ENCODE assay signal across 14 cellular contexts in the genomic region with DNA sequence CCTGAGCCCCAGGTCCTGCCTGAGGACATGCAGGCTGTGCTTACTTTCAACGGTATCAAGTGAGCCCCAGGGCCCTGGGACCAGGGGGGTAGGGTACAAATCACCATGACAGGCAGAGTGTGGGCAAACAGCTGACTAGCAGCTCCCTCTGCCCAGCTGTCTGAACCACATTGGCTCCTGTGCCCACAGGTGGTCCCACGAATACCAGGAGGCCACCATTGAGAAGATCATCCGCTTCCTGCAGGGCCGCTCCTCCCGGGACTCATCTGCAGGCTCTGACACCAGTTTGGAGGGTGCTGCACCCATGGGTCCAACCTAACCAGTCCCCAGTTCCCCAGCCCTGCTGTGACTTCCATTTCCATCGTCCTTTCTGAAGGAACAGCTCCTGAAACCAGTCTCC. TPM values are rescaled to one million over a fixed set of nuclear protein-coding genes. Genes with fewer than 3 reads are reported as not detected.
DNase-seq lines count a peak whose midpoint lies in the region; ATAC-seq and TF ChIP-seq lines count a peak whose summit lies in the region.
"Had no signal": no experiment of that assay in that cellular context is flagged by ENCODE, and none has a peak within 500 bp of the region (broad histone marks: within the 10 kb centered on the region; RNA-seq: fewer than 3 reads in every experiment).

No MANE protein-coding gene starts in this region.

- H3K36me3 Mint-ChIP-seq in Caco-2 (ENCODE audit: insufficient read depth, unreplicated experiment) (peaks cover 79% of the 10 kb centered on the region), endodermal cell (ENCODE audit: low read depth) (peaks cover 6% of the 10 kb centered on the region)

- no peaks in the 10 kb centered on the region for H3K79me2 ChIP-seq in trophoblast cell (ENCODE audit: control insufficient read depth, insufficient read depth, low read length, poor library complexity)

- H3K27ac ChIP-seq in VCaP: peak overlapping the region; percentile 17; the same call in 1 of the 2 replicates
- H3K27ac ChIP-seq in endodermal cell (ENCODE audit: low read depth, low read length): no peak overlapping the region
- H3K27ac ChIP-seq in trophoblast cell (ENCODE audit: low read depth, low read length): no peak overlapping the region
- no peak overlapping the region for H3K27ac ChIP-seq in body of pancreas
- H3K27ac ChIP-seq: HL-60 had no signal

- no peaks in the 10 kb centered on the region for H3K9me3 ChIP-seq in Caco-2
- no peaks in the 10 kb centered on the region for H3K9me3 ChIP-seq in endodermal cell (ENCODE audit: control insufficient read depth, low read length)
- H3K9me3 ChIP-seq in trophoblast cell (ENCODE audit: insufficient read depth, low read depth, low read length): no peaks in the 10 kb centered on the region
- H3K9me3 ChIP-seq in body of pancreas: no peaks in the 10 kb centered on the region

- H3K4me3 Mint-ChIP-seq in Caco-2 (ENCODE audit: unreplicated experiment): no peak overlapping the region
- H3K4me3 Mint-ChIP-seq in endodermal cell: no peak overlapping the region
- H3K4me3 Mint-ChIP-seq: CD14-positive monocyte; CD8-positive, alpha-beta T cell had no signal

- H4K8ac ChIP-seq in trophoblast cell (ENCODE audit: low read depth, low read length): no peak overlapping the region

- H3K36me3 ChIP-seq in Caco-2 (ENCODE audit: control insufficient read depth, insufficient read depth, low read length): peaks cover 15% of the 10 kb centered on the region
- H3K36me3 ChIP-seq in endodermal cell (ENCODE audit: control insufficient read depth, insufficient read depth, low read length): no peaks in the 10 kb centered on the region
- H3K36me3 ChIP-seq in trophoblast cell (ENCODE audit: control insufficient read depth in 1 of 2, insufficient read depth in 2 of 2, low read length in 2 of 2): no peaks in the 10 kb centered on the region
- H3K36me3 ChIP-seq in body of pancreas (replicated peaks in 1 of 2; ENCODE audit: insufficient read depth in 1 of 2, low read depth in 2 of 2): peaks cover 0 to 20% of the 10 kb centered on the region in 2 donors

- TF ChIP-seq CTCF in Caco-2 (IDR thresholded peaks at IDR 0.05; ENCODE audit: insufficient read depth in 1 of 2, low read depth in 1 of 2, low read length in 1 of 2, severe bottlenecking in 1 of 2, unreplicated experiment in 1 of 2) (no peak), VCaP (conservative IDR thresholded peaks at IDR 0.05) (no peak), endodermal cell (conservative IDR thresholded peaks at IDR 0.05) (no peak), body of pancreas (IDR thresholded peaks at IDR 0.05) (no peak)

- no peaks in the 10 kb centered on the region for H3K27me3 Mint-ChIP-seq in Caco-2 (ENCODE audit: insufficient read depth, unreplicated experiment)
- no peaks in the 10 kb centered on the region for H3K27me3 Mint-ChIP-seq in endodermal cell (ENCODE audit: insufficient read depth)

- H2BK5ac ChIP-seq in trophoblast cell (ENCODE audit: low read depth, low read length, poor library complexity): no peak overlapping the region

- POLR2A ChIA-PET in Caco-2 (lab: Charles Lee): interaction anchor here (1.3 to 2.3 kb wide), 4 partner anchors 12 to 39 kb away, joined by 4 to 9 read pairs (median 4); a partner anchor contains a TSS

- no peak overlapping the region for H2BK12ac ChIP-seq in trophoblast cell (ENCODE audit: low read length)

- intact Hi-C loops in Caco-2 (cut with micrococcal nuclease; ENCODE audit: unreplicated experiment): loop anchor here (2.0 kb wide), 1 partner anchor 21 kb away; no protein-coding TSS in a partner anchor
- intact Hi-C loops in body of pancreas (cut with DNase I): no loop called here

- H4K12ac ChIP-seq in trophoblast cell (ENCODE audit: low read depth, low read length): no peak overlapping the region

- no peak for TF ChIP-seq POLR2A in body of pancreas (IDR thresholded peaks at IDR 0.05)

- H2AK5ac ChIP-seq in trophoblast cell (ENCODE audit: low read length): no peak overlapping the region

- H3K27ac Mint-ChIP-seq in Caco-2 (ENCODE audit: unreplicated experiment) (peak overlapping the region; percentile 30), endodermal cell (no peak overlapping the region)

- H3K18ac ChIP-seq in trophoblast cell (ENCODE audit: low read length): no peak overlapping the region

- H3K4me1 ChIP-seq in Caco-2 (peaks cover 73% of the 10 kb centered on the region), endodermal cell (ENCODE audit: control insufficient read depth, insufficient read depth, low read length) (no peaks in the 10 kb centered on the region), trophoblast cell (ENCODE audit: control insufficient read depth in 1 of 2, insufficient read depth in 2 of 2, low read length in 2 of 2) (peaks cover 17 to 18% of the 10 kb centered on the region in 2 experiments), body of pancreas (no peaks in the 10 kb centered on the region)

- H3K4me1 Mint-ChIP-seq in Caco-2 (ENCODE audit: low read depth, unreplicated experiment): peaks cover 50% of the 10 kb centered on the region
- peaks cover 15% of the 10 kb centered on the region for H3K4me1 Mint-ChIP-seq in endodermal cell

- BruUV-seq in Caco-2 (replicated peaks; lab: Mats Ljungman, UMichigan): no TSS peak

- no peak overlapping the region for H3K4me2 ChIP-seq in trophoblast cell (ENCODE audit: low read length)

- H3K4ac ChIP-seq in trophoblast cell (ENCODE audit: low read depth, low read length): no peak overlapping the region

- H3K4me3 ChIP-seq in Caco-2 (ENCODE audit: low read depth, low read length) (no peak overlapping the region), endodermal cell (ENCODE audit: low read length) (no peak overlapping the region), trophoblast cell (ENCODE audit: low read depth, low read length) (no peak overlapping the region), body of pancreas (no peak overlapping the region)

- no peak overlapping the region for H3K9ac ChIP-seq in endodermal cell (ENCODE audit: extremely low read depth, low read length, poor library complexity, severe bottlenecking)
- H3K9ac ChIP-seq in trophoblast cell (ENCODE audit: low read length): no peak overlapping the region

- ATAC-seq in body of pancreas (no peak), GM18867 (IDR thresholded peaks at IDR 0.05; ENCODE audit: unreplicated experiment) (no peak)
- ATAC-seq: CD8-positive, alpha-beta T cell had no signal

- H4K91ac ChIP-seq in trophoblast cell (ENCODE audit: low read depth, low read length): no peak overlapping the region

- peaks cover 3% of the 10 kb centered on the region for H3K79me1 ChIP-seq in trophoblast cell (ENCODE audit: low read length)

- CTCF ChIA-PET in Caco-2 (lab: Charles Lee): interaction anchor here (2.0 to 2.3 kb wide), 2 partner anchors 21 to 26 kb away, joined by 6 to 10 read pairs; a partner anchor contains a TSS

- no peak overlapping the region for H2AFZ ChIP-seq in trophoblast cell (ENCODE audit: insufficient read depth, low read length, poor library complexity)

- 90 to 98% methylated on average over 6 of the region's 6 CpGs for WGBS in endodermal cell (ENCODE audit: insufficient coverage in 1 of 2, insufficient read length in 1 of 2), 2 experiments
- no CpG with 5 or more reads among the region's 6 CpGs for WGBS in trophoblast cell (ENCODE audit: extremely low coverage, insufficient coverage, insufficient read length)
- 86 to 87% methylated on average over 4 to 6 of the region's 6 CpGs for WGBS in body of pancreas, 2 donors

- DNase-seq in Caco-2 (no peak), endodermal cell (peak; percentile 47), trophoblast cell (no peak), body of pancreas (no peak), NCI-H69 (lab: John Stamatoyannopoulos, UW) (no peak)
- DNase-seq: CD8-positive, alpha-beta T cell; COR-L47; DND-41 had no signal

- H2BK120ac ChIP-seq in trophoblast cell (ENCODE audit: insufficient read depth, low read length, poor library complexity): no peak overlapping the region

- no peaks in the 10 kb centered on the region for H3K9me3 Mint-ChIP-seq in Caco-2 (ENCODE audit: unreplicated experiment)
- H3K9me3 Mint-ChIP-seq in endodermal cell: no peaks in the 10 kb centered on the region
- H3K9me3 Mint-ChIP-seq: CD14-positive monocyte; CD8-positive, alpha-beta T cell had no signal

- no peak overlapping the region for H3K23ac ChIP-seq in trophoblast cell (ENCODE audit: low read length)

- H3K27me3 ChIP-seq in Caco-2 (replicated peaks; ENCODE audit: control insufficient read depth, insufficient read depth, low read length) (no peaks in the 10 kb centered on the region), endodermal cell (ENCODE audit: control insufficient read depth, insufficient read depth, low read length, poor library complexity, severe bottlenecking) (no peaks in the 10 kb centered on the region), trophoblast cell (ENCODE audit: insufficient read depth, low read length) (no peaks in the 10 kb centered on the region), body of pancreas (no peaks in the 10 kb centered on the region)

- peak overlapping the region; percentile 26 for H3K14ac ChIP-seq in trophoblast cell (ENCODE audit: low read length)

RNA-seq across cellular contexts. Expression of a gene that starts 10.0 kb away (rescaled TPM):
- total RNA-seq in Caco-2 (2022) (114 and 128 TPM in 2 replicates), endodermal cell (10 to 100 TPM in 1 of 2 donors, 1 to 10 TPM in 1; 6.9 to 10.9 TPM), body of pancreas (10 to 100 TPM in 1 of 2 donors, 1 to 10 TPM in 1; 8.6 to 17.6 TPM)
- polyA plus RNA-seq in endodermal cell (2013, experiment 1 of 2): 4.0 TPM
- polyA plus RNA-seq in endodermal cell (2013, experiment 2 of 2): 5.7 TPM
- 6.3 and 7.2 TPM in 2 replicates for polyA plus RNA-seq in trophoblast cell (2013)

RNA-seq across cellular contexts. Expression of a gene that starts 24.5 kb away (rescaled TPM):
- total RNA-seq in Caco-2 (2022): 32.8 and 34.4 TPM in 2 replicates
- 1 to 10 TPM; 1.3 to 2.0 TPM for total RNA-seq in endodermal cell
- polyA plus RNA-seq in endodermal cell (2013, experiment 1 of 2): 11.5 TPM
- 11.0 TPM for polyA plus RNA-seq in endodermal cell (2013, experiment 2 of 2)
- polyA plus RNA-seq in trophoblast cell (2013): 0.49 and 0.60 TPM in 2 replicates
- 10 to 100 TPM; 13.7 to 33.9 TPM for total RNA-seq in body of pancreas

RNA-seq across cellular contexts. Expression of a gene that starts 25.9 kb away (rescaled TPM):
- total RNA-seq in Caco-2 (2022) (273 and 298 TPM in 2 replicates), endodermal cell (1 to 10 TPM; 2.5 to 6.7 TPM), body of pancreas (1 to 10 TPM; 4.2 to 6.6 TPM)
- polyA plus RNA-seq in endodermal cell (2013, experiment 1 of 2): 5.6 TPM
- 4.4 TPM for polyA plus RNA-seq in endodermal cell (2013, experiment 2 of 2)
- 0.42 and 0.44 TPM in 2 replicates for polyA plus RNA-seq in trophoblast cell (2013)
- polyA plus RNA-seq: CD14-positive monocyte had no signal

RNA-seq across cellular contexts. Expression of a gene that starts 31.0 kb away (rescaled TPM):
- total RNA-seq in Caco-2 (2022) (not detected in 2 replicates), endodermal cell (not detected), body of pancreas (not detected)
- not detected for polyA plus RNA-seq in endodermal cell (2013, experiment 1 of 2)
- not detected for polyA plus RNA-seq in endodermal cell (2013, experiment 2 of 2)
- not detected in 2 replicates for polyA plus RNA-seq in trophoblast cell (2013)
- total RNA-seq: CD8-positive, alpha-beta T cell; H7 had no signal
- polyA plus RNA-seq: BJ, CD14-positive monocyte had no signal

RNA-seq across cellular contexts. Expression of a gene that starts 38.6 kb away (rescaled TPM):
- total RNA-seq in Caco-2 (2022): 257 and 265 TPM in 2 replicates
- 10 to 100 TPM; 69.0 to 72.1 TPM for total RNA-seq in endodermal cell
- polyA plus RNA-seq in endodermal cell (2013, experiment 1 of 2): 56.7 TPM
- 51.2 TPM for polyA plus RNA-seq in endodermal cell (2013, experiment 2 of 2)
- 43.5 and 44.3 TPM in 2 replicates for polyA plus RNA-seq in trophoblast cell (2013)
- total RNA-seq in body of pancreas: 10 to 100 TPM; 50.8 to 54.4 TPM

Comparison
In these comparisons a context has a peak if more than half of its experiments do, and no peak if none do; other contexts are left out.
1. RNA of a gene that starts 24.5 kb away (total RNA-seq): 13.7 to 33.9 TPM in body of pancreas and 32.8 to 34.4 TPM in Caco-2; 1.3 to 2.0 TPM in endodermal cell; every median in the first group is over 4 times any median in the second.
2. RNA of a gene that starts 25.9 kb away (total RNA-seq): 273 to 298 TPM in Caco-2; 2.5 to 6.7 TPM in endodermal cell and 4.2 to 6.6 TPM in body of pancreas; every median in the first group is over 10 times any median in the second.